ENCODE assay signal across 8 cellular contexts in the genomic region with DNA sequence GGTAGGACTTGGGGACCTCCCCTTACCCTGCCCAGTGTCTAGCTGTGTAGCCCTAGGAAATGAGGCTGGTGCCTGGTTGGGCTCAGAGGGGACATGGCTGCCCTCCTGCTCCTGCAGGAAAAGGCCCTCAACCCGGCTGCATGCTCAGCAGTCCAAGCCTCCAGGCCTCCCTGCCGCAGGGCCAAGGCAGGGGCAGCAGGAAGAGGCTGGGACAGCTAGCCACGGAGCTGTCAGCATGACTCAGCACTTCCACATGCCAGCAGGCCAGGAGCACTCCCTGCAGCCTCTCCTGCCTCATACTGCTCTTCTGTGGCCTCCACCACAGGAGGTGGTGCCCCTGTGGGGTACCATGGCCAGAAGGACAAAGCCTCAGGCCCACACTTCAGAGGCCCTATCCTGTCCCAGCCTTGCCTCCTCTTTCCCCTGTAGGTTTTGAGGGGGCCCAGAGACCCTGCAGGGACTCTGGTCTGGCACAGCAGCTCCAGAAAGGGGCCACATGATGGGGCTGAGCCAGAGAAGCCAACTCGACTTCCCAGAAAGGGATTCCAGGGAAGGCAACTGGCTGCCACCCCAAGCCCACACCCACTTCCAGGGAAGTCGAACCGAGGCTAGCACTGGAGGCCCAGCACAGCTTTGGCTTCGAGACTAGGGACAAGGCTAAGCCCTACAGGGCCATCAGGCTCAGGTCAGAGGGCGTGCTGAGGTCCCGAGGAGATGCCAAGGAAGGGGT. TPM values are rescaled to one million over a fixed set of nuclear protein-coding genes. Genes with fewer than 3 reads are reported as not detected.
DNase-seq lines count a peak whose midpoint lies in the region; ATAC-seq and TF ChIP-seq lines count a peak whose summit lies in the region.

No MANE protein-coding gene starts in this region.

- peaks cover 7% of the 10 kb centered on the region for H4K20me1 ChIP-seq in osteoblast (ENCODE audit: insufficient read depth, low read length)

- ATAC-seq in foreskin keratinocyte (peak; percentile 76), GM21576 (IDR thresholded peaks at IDR 0.05; ENCODE audit: unreplicated experiment) (no peak), HG03045 (IDR thresholded peaks at IDR 0.05; ENCODE audit: unreplicated experiment) (no peak)

- H3K4me3 ChIP-seq in osteoblast (ENCODE audit: insufficient read depth, low read length), result no peak overlapping the region

- peak overlapping the region; percentile 26 for H2AFZ ChIP-seq in osteoblast (ENCODE audit: low read length)

- H3K36me3 ChIP-seq in osteoblast (ENCODE audit: insufficient read depth, low read length), result peaks cover 90% of the 10 kb centered on the region

- H3K79me2 ChIP-seq in osteoblast (ENCODE audit: insufficient read depth, low read length), result peaks cover 76% of the 10 kb centered on the region

- H3K4me1 ChIP-seq in foreskin keratinocyte, result peaks cover 21% of the 10 kb centered on the region
- peaks cover 37% of the 10 kb centered on the region for H3K4me1 ChIP-seq in osteoblast (ENCODE audit: insufficient read depth, low read length)

- DNase-seq in A172 (ENCODE audit: low spot score), result peak; percentile 85
- peak; percentile 68 for DNase-seq in HK-2 (ENCODE audit: unreplicated experiment)
- DNase-seq in foreskin keratinocyte, result peak; percentile 23 to 54
- DNase-seq in osteoblast (ENCODE audit: insufficient read length, low spot score, missing footprints), result peak; percentile 98
- no peak for DNase-seq in NCI-H345 treated with DMSO at 0.1 percent for 48 hours (lab: John Stamatoyannopoulos, UW; ENCODE audit: unreplicated experiment)

- TF ChIP-seq CTCF in VCaP (conservative IDR thresholded peaks at IDR 0.05) (no peak), foreskin keratinocyte (conservative IDR thresholded peaks at IDR 0.05) (no peak), osteoblast (IDR thresholded peaks at IDR 0.05; ENCODE audit: extremely low read depth, low read depth, low read length) (no peak)

- H3K27ac ChIP-seq in VCaP, result peak overlapping the region; percentile 91; the same call in 1 of the 2 replicates
- H3K27ac ChIP-seq in foreskin keratinocyte, result peak overlapping the region; percentile 44
- H3K27ac ChIP-seq in osteoblast (ENCODE audit: low read depth, low read length), result peak overlapping the region; percentile 87

- H3K9me3 ChIP-seq in osteoblast (ENCODE audit: low read depth, low read length), result no peaks in the 10 kb centered on the region

- H3K27me3 ChIP-seq in foreskin keratinocyte (no peaks in the 10 kb centered on the region), osteoblast (ENCODE audit: insufficient read depth, low read length) (no peaks in the 10 kb centered on the region)

- H3K4me2 ChIP-seq in osteoblast (ENCODE audit: insufficient read depth, low read length), result no peak overlapping the region

RNA-seq across cellular contexts. Expression of a gene that starts 19.5 kb away (rescaled TPM):
- 406 and 438 TPM in 2 replicates for total RNA-seq in A172 (2014; rRNA removed; shearing (Covaris generic))
- total RNA-seq in foreskin keratinocyte (537 and 542 TPM in 2 replicates), osteoblast (413 and 453 TPM in 2 replicates)
- 588 and 603 TPM in 2 replicates for polyA plus RNA-seq in foreskin keratinocyte
